Comparison of ENCODE assay signal across 23 cellular contexts in the genomic region with DNA sequence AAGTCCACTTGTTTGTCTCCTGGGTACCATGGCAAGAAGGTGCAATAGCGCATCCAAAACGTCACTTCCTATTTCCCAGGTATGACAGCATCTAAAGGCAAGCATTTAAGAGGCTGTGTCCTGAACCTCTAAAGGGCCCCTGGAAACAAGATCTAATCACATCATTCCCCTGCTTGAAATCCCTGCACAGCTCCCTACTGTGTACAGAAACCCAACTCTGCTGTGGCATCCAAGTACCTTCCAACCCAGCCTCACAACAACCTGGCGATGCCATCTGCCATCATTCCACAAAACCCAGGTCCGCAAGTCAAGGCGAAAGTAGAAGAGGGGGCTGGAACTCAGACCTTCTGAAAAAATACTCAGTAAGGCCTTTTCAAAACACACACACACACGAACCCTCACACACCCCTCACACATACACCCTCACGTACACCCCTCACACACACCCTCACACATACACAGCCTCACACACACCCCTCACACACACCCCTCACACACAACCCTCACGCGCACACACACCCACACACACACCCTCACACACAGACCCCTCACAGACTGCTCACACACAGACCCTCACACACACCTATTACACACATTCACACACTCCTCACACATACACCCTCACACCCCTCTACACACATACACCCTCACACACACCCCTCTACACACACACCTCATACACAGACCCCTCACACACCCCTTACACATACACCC. TPM values are rescaled to one million over a fixed set of nuclear protein-coding genes. Genes with fewer than 3 reads are reported as not detected.
DNase-seq lines count a peak whose midpoint lies in the region; ATAC-seq, FAIRE-seq and TF ChIP-seq lines count a peak whose summit lies in the region.
"Had no signal": no experiment of that assay in that cellular context is flagged by ENCODE, and none has a peak within 500 bp of the region (broad histone marks: within the 10 kb centered on the region; RNA-seq: fewer than 3 reads in every experiment).

No MANE protein-coding gene starts in this region.

- H2BK12ac ChIP-seq in trophoblast cell (ENCODE audit: low read length), result no peak overlapping the region

- no peak for TF ChIP-seq CTCF in K562 (IDR thresholded peaks at IDR 0.05 in 2 of 3, conservative IDR thresholded peaks at IDR 0.05 in 1 of 3; ENCODE audit: insufficient read depth in 2 of 3, low read depth in 1 of 3, low read length in 3 of 3)

- no TSS peak for BruUV-seq in K562 (replicated peaks; lab: Mats Ljungman, UMichigan)

- H3K36me3 ChIP-seq in K562 (ENCODE audit: control insufficient read depth, insufficient read depth, low read length), result no peaks in the 10 kb centered on the region
- H3K36me3 ChIP-seq in trophoblast cell (ENCODE audit: control insufficient read depth in 1 of 2, insufficient read depth in 2 of 2, low read length in 2 of 2), result no peaks in the 10 kb centered on the region

- TF ChIP-seq POLR2A in K562 (conservative IDR thresholded peaks at IDR 0.05), result no peak

- intact Hi-C loops in K562 (cut with micrococcal nuclease), result no loop called here

- no peaks in the 10 kb centered on the region for H3K9me1 ChIP-seq in K562 (ENCODE audit: control insufficient read depth, insufficient read depth, low read length)

- H4K91ac ChIP-seq in trophoblast cell (ENCODE audit: low read depth, low read length), result no peak overlapping the region

- H3K79me2 ChIP-seq in K562 (ENCODE audit: control insufficient read depth, insufficient read depth, low read length) (no peaks in the 10 kb centered on the region), trophoblast cell (ENCODE audit: control insufficient read depth, insufficient read depth, low read length, poor library complexity) (no peaks in the 10 kb centered on the region)

- no peaks in the 10 kb centered on the region for H3K9me3 ChIP-seq in K562 (replicated peaks; ENCODE audit: control insufficient read depth, insufficient read depth, low read depth, low read length)
- H3K9me3 ChIP-seq in trophoblast cell (ENCODE audit: insufficient read depth, low read depth, low read length), result peaks cover 3% of the 10 kb centered on the region
- H3K9me3 ChIP-seq: BLaER1 treated with 17β-estradiol and CSF1 and Interleukin-3, amounts not matched to agents 10 nM and 100 nM had no signal

- TF ChIP-seq EP300 in K562 (IDR thresholded peaks at IDR 0.05; ENCODE audit: low read length), result no peak

- in situ Hi-C loops in G401 (cut with HindIII; ENCODE audit: low sequenced_read_pairs) (no loop called here), K562 (cut with MboI) (no loop called here)

- POLR2A ChIA-PET in K562 (lab: Yijun Ruan, JAX), result interaction anchor here (0.7 kb wide), 1 partner anchor 152 kb away, joined by 3 read pairs; a partner anchor contains a TSS

- H3K4me2 ChIP-seq in K562 (ENCODE audit: insufficient read depth, low read length) (no peak overlapping the region), trophoblast cell (ENCODE audit: low read length) (no peak overlapping the region)
- H3K4me2 ChIP-seq: BLaER1 treated with 17β-estradiol and CSF1 and Interleukin-3, amounts not matched to agents 10 nM and 100 nM had no signal

- no peak overlapping the region for H3K9ac ChIP-seq in K562 (ENCODE audit: insufficient read depth in 1 of 2, low read depth in 2 of 2, low read length in 2 of 2)
- no peak overlapping the region for H3K9ac ChIP-seq in trophoblast cell (ENCODE audit: low read length)
- H3K9ac ChIP-seq: BLaER1 treated with 17β-estradiol and CSF1 and Interleukin-3, amounts not matched to agents 10 nM and 100 nM had no signal

- no peaks in the 10 kb centered on the region for H3K79me1 ChIP-seq in trophoblast cell (ENCODE audit: low read length)

- no peak overlapping the region for H2AK5ac ChIP-seq in trophoblast cell (ENCODE audit: low read length)

- FAIRE-seq in K562 (lab: Jason Lieb, UNC), result no peak
- FAIRE-seq: endothelial cell of umbilical vein, small intestine had no signal

- H3K14ac ChIP-seq in trophoblast cell (ENCODE audit: low read length), result no peak overlapping the region

- no peak for ATAC-seq in K562
- ATAC-seq in HG03432 (IDR thresholded peaks at IDR 0.05; ENCODE audit: unreplicated experiment), result no peak
- ATAC-seq: activated naive CD8-positive, alpha-beta T cell treated with anti-CD3 and anti-CD28 coated beads, Interleukin-2, amount 50 U/mL, for 24 hours; activated T-cell treated with anti-CD3 and anti-CD28 coated beads, Interleukin-2, amount 50 U/mL, for 4 hours; HCT116 had no signal

- no peak overlapping the region for H2BK5ac ChIP-seq in trophoblast cell (ENCODE audit: low read depth, low read length, poor library complexity)

- WGBS in K562 (ENCODE audit: insufficient coverage, low coverage, missing lambda C conversion rate), result 17% methylated on average over 6 of the region's 9 CpGs
- WGBS in trophoblast cell (ENCODE audit: extremely low coverage, insufficient coverage, insufficient read length), result 100% methylated on average over 4 of the region's 9 CpGs

- H3K4ac ChIP-seq in trophoblast cell (ENCODE audit: low read depth, low read length), result no peak overlapping the region

- H2AFZ ChIP-seq in K562 (ENCODE audit: low read depth, low read length), result no peak overlapping the region
- no peak overlapping the region for H2AFZ ChIP-seq in trophoblast cell (ENCODE audit: insufficient read depth, low read length, poor library complexity)

- no peak overlapping the region for H3K23ac ChIP-seq in trophoblast cell (ENCODE audit: low read length)

- H3K4me1 ChIP-seq in K562 (replicated peaks in 1 of 2; ENCODE audit: control insufficient read depth in 2 of 2, insufficient read depth in 2 of 2, low read length in 2 of 2) (peaks cover 0 to 3% of the 10 kb centered on the region in 2 experiments; a peak in 2 of 5 replicates), trophoblast cell (ENCODE audit: control insufficient read depth in 1 of 2, insufficient read depth in 2 of 2, low read length in 2 of 2) (no peaks in the 10 kb centered on the region)

- DNase-seq in G401 (ENCODE audit: low spot score) (peak; percentile 66), NCI-H1694 (lab: John Stamatoyannopoulos, UW) (peak; percentile 88), K562 (ENCODE audit: extremely low read depth in 1 of 4, low spot score in 3 of 4) (no peak), trophoblast cell (no peak), NCI-H526 (lab: John Stamatoyannopoulos, UW) (no peak)
- no peak for DNase-seq in stimulated activated CD4-positive, alpha-beta T cell treated with anti-CD3 and anti-CD28 coated beads, Interleukin-15, amount 100 ng/mL, for 24 hours
- no peak for DNase-seq in stimulated activated CD4-positive, alpha-beta T cell treated with anti-CD3 and anti-CD28 coated beads, Interleukin-1b, Interleukin-23, amount 100 ng/mL, for 48 hours
- DNase-seq: activated CD4-positive, alpha-beta T cell treated with anti-CD3 and anti-CD28 coated beads for 48 hours; activated naive CD8-positive, alpha-beta T cell treated with anti-CD3 and anti-CD28 coated beads, Interleukin-2, amount 50 U/mL, for 24 hours; activated T-cell treated with anti-CD3 and anti-CD28 coated beads, Interleukin-2, amount 50 U/mL, for 4 hours; central memory CD4-positive, alpha-beta T cell; islet precursor cell; natural killer cell; NCI-H187 treated with DMSO at 0.1 percent for 48 hours; NCI-H226; SHP77; small intestine; stimulated activated CD4-positive, alpha-beta T cell treated with anti-CD3 and anti-CD28 coated beads, Interleukin-2, amount 100 ng/mL, for 48 hours had no signal

- TF ChIP-seq RAD21 in K562 (CRISPR knock-in tag; conservative IDR thresholded peaks at IDR 0.05 in 1 of 2, IDR thresholded peaks at IDR 0.05 in 1 of 2), result no peak

- H3K4me3 ChIP-seq in K562, result no peak overlapping the region
- H3K4me3 ChIP-seq in trophoblast cell (ENCODE audit: low read depth, low read length), result peak overlapping the region; percentile 46
- H3K4me3 ChIP-seq: BLaER1 treated with 17β-estradiol and CSF1 and Interleukin-3, amounts not matched to agents 10 nM and 100 nM; dorsolateral prefrontal cortex had no signal

- H3K18ac ChIP-seq in trophoblast cell (ENCODE audit: low read length), result no peak overlapping the region

- CTCF ChIA-PET in K562 (lab: Yijun Ruan, JAX; ENCODE audit: low intra/inter-chr PET ratio), result no interaction called here

- H3K27me3 ChIP-seq in K562 (ENCODE audit: control insufficient read depth in 2 of 2, insufficient read depth in 2 of 2, low read length in 2 of 2) (peaks cover 20% of the 10 kb centered on the region in 2 experiments), trophoblast cell (ENCODE audit: insufficient read depth, low read length) (no peaks in the 10 kb centered on the region)
- H3K27me3 ChIP-seq: BLaER1 treated with 17β-estradiol and CSF1 and Interleukin-3, amounts not matched to agents 10 nM and 100 nM; dorsolateral prefrontal cortex had no signal

- H3K27ac ChIP-seq in K562 (ENCODE audit: extremely low read depth, low read depth, low read length) (no peak overlapping the region), trophoblast cell (ENCODE audit: low read depth, low read length) (no peak overlapping the region)
- H3K27ac ChIP-seq: BLaER1 treated with 17β-estradiol and CSF1 and Interleukin-3, amounts not matched to agents 10 nM and 100 nM; dorsolateral prefrontal cortex had no signal

- H2BK120ac ChIP-seq in trophoblast cell (ENCODE audit: insufficient read depth, low read length, poor library complexity), result no peak overlapping the region

- no peak overlapping the region for H4K8ac ChIP-seq in trophoblast cell (ENCODE audit: low read depth, low read length)

- H4K12ac ChIP-seq in trophoblast cell (ENCODE audit: low read depth, low read length), result no peak overlapping the region

- no peaks in the 10 kb centered on the region for H4K20me1 ChIP-seq in K562 (replicated peaks; ENCODE audit: control insufficient read depth, insufficient read depth, low read length)
- H4K20me1 ChIP-seq: BLaER1 treated with 17β-estradiol and CSF1 and Interleukin-3, amounts not matched to agents 10 nM and 100 nM had no signal

RNA-seq across cellular contexts. Expression of a gene that starts 24.5 kb away (rescaled TPM):
- total RNA-seq in G401 (2014; rRNA removed; shearing (Covaris generic)), result 0.51 and 1.7 TPM in 2 replicates
- total RNA-seq in K562 (2011; cell fraction: chromatin; rRNA removed; ENCODE audit: low replicate concordance), result 0.37 TPM in 1 of 2 replicates, not detected in the other
- 0.79 and 0.83 TPM in 2 replicates for total RNA-seq in K562 (2011; cell fraction: nucleolus; rRNA removed)
- 0.59 and 0.69 TPM in 2 replicates for total RNA-seq in K562 (2011; cell fraction: nucleoplasm; rRNA removed)
- total RNA-seq in K562 (2014; rRNA removed) (0.59 and 1.1 TPM in 2 replicates), K562 (2014; rRNA removed; fragmentation: Illumina TruSeq; extraction: Trizol) (0.62 and 0.64 TPM in 2 replicates), K562 (2015; rRNA removed; fragmentation: Illumina TruSeq; extraction: Trizol) (0.75 and 0.98 TPM in 2 replicates), K562 (2021) (1.6 and 1.7 TPM in 2 replicates)
- polyA plus RNA-seq in K562 (2011; rRNA removed) (0.22 and 0.38 TPM in 2 replicates), K562 (2014; fragmentation: Illumina TruSeq; extraction: Trizol) (0.24 and 0.27 TPM in 2 replicates), K562 (2014; fragmentation: Nextera tagmentation; extraction: Ambion mirVana) (under 1 TPM; 0.07 to 0.08 TPM), K562 (2014; rRNA removed) (0.42 and 0.74 TPM in 2 replicates)
- 0.13 and 0.48 TPM in 2 replicates for polyA plus RNA-seq in K562 (2011; cell fraction: cytosol; rRNA removed)
- polyA plus RNA-seq in K562 (2011; cell fraction: nucleus; rRNA removed), result 0.52 and 0.94 TPM in 2 replicates
- 0.51 and 0.59 TPM in 2 replicates for polyA plus RNA-seq in K562 (2012)
- not detected in 2 replicates for polyA minus RNA-seq in K562 (2011; rRNA and poly(A)+ RNA removed)
- 0.38 TPM in 1 of 2 replicates, not detected in the other for polyA minus RNA-seq in K562 (2011; cell fraction: cytosol; rRNA and poly(A)+ RNA removed)
- polyA minus RNA-seq in K562 (2011; cell fraction: nucleus; rRNA and poly(A)+ RNA removed), result 0.11 and 0.27 TPM in 2 replicates
- polyA plus RNA-seq in trophoblast cell (2013), result 0.82 and 0.90 TPM in 2 replicates

RNA-seq across cellular contexts. Expression of a gene that starts 24.7 kb away (rescaled TPM):
- 9.5 and 12.8 TPM in 2 replicates for total RNA-seq in G401 (2014; rRNA removed; shearing (Covaris generic))
- 19.7 and 38.1 TPM in 2 replicates for total RNA-seq in K562 (2011; cell fraction: chromatin; rRNA removed; ENCODE audit: low replicate concordance)
- 10.0 and 11.2 TPM in 2 replicates for total RNA-seq in K562 (2011; cell fraction: nucleolus; rRNA removed)
- 21.6 and 45.1 TPM in 2 replicates for total RNA-seq in K562 (2011; cell fraction: nucleoplasm; rRNA removed)
- total RNA-seq in K562 (2014; rRNA removed), result 4.2 and 5.9 TPM in 2 replicates
- total RNA-seq in K562 (2014; rRNA removed; fragmentation: Illumina TruSeq; extraction: Trizol), result 7.5 and 9.1 TPM in 2 replicates
- 7.5 and 7.8 TPM in 2 replicates for total RNA-seq in K562 (2015; rRNA removed; fragmentation: Illumina TruSeq; extraction: Trizol)
- total RNA-seq in K562 (2021), result 9.5 and 9.9 TPM in 2 replicates
- polyA plus RNA-seq in K562 (2011; rRNA removed), result 5.4 and 7.2 TPM in 2 replicates
- 1.8 and 2.1 TPM in 2 replicates for polyA plus RNA-seq in K562 (2011; cell fraction: cytosol; rRNA removed)
- polyA plus RNA-seq in K562 (2011; cell fraction: nucleus; rRNA removed), result 14.5 and 17.3 TPM in 2 replicates
- polyA plus RNA-seq in K562 (2012), result 2.7 and 3.9 TPM in 2 replicates
- 5.3 and 8.4 TPM in 2 replicates for polyA plus RNA-seq in K562 (2014; fragmentation: Illumina TruSeq; extraction: Trizol)
- 1 to 10 TPM; 1.3 to 2.0 TPM for polyA plus RNA-seq in K562 (2014; fragmentation: Nextera tagmentation; extraction: Ambion mirVana)
- polyA plus RNA-seq in K562 (2014; rRNA removed), result 4.3 and 5.1 TPM in 2 replicates
- 5.8 and 9.0 TPM in 2 replicates for polyA minus RNA-seq in K562 (2011; rRNA and poly(A)+ RNA removed)
- 2.6 and 3.3 TPM in 2 replicates for polyA minus RNA-seq in K562 (2011; cell fraction: cytosol; rRNA and poly(A)+ RNA removed)
- 12.9 and 23.0 TPM in 2 replicates for polyA minus RNA-seq in K562 (2011; cell fraction: nucleus; rRNA and poly(A)+ RNA removed)
- 3.6 TPM in 2 replicates for polyA plus RNA-seq in trophoblast cell (2013)

Comparison
In these comparisons a context has a peak if more than half of its experiments do, and no peak if none do; other contexts are left out.
1. DNase-seq: peak in G401 (single experiment) and NCI-H1694 (single experiment); none in K562 (0 of 4), trophoblast cell (0 of 2), stimulated activated CD4-positive, alpha-beta T cell treated with anti-CD3 and anti-CD28 coated beads, Interleukin-15, amount 100 ng/mL, for 24 hours (single experiment), NCI-H526 (0 of 2) and stimulated activated CD4-positive, alpha-beta T cell treated with anti-CD3 and anti-CD28 coated beads, Interleukin-1b, Interleukin-23, amount 100 ng/mL, for 48 hours (single experiment).